16 cellular contexts compared by ENCODE assay signal in genomic region chr3:43786102-43786952, GRCh38.
DNase-seq lines count a peak whose midpoint lies in the region; ATAC-seq and TF ChIP-seq lines count a peak whose summit lies in the region.
"Had no signal": no experiment of that assay in that cellular context is flagged by ENCODE, and none has a peak within 500 bp of the region (broad histone marks: within the 10 kb centered on the region; RNA-seq: fewer than 3 reads in every experiment).

No MANE protein-coding gene starts in this region.

- H3K9me3 ChIP-seq in PC-3 (ENCODE audit: low read length) = no peaks in the 10 kb centered on the region
- no peaks in the 10 kb centered on the region for H3K9me3 ChIP-seq in endodermal cell (ENCODE audit: control insufficient read depth, low read length)
- H3K9me3 ChIP-seq in CD4-positive, alpha-beta memory T cell (ENCODE audit: control insufficient read depth in 1 of 2, low read length in 2 of 2) = no peaks in the 10 kb centered on the region
- H3K9me3 ChIP-seq: HAP-1 had no signal

- H3K36me3 ChIP-seq in PC-3 (ENCODE audit: low read depth, low read length) = no peaks in the 10 kb centered on the region
- no peaks in the 10 kb centered on the region for H3K36me3 ChIP-seq in endodermal cell (ENCODE audit: control insufficient read depth, insufficient read depth, low read length)
- H3K36me3 ChIP-seq in CD4-positive, alpha-beta memory T cell (ENCODE audit: insufficient read depth, low read length) = no peaks in the 10 kb centered on the region
- H3K36me3 ChIP-seq: HAP-1 had no signal

- no peak overlapping the region for H3K4me3 ChIP-seq in PC-3 (ENCODE audit: low read length)
- no peak overlapping the region for H3K4me3 ChIP-seq in endodermal cell (ENCODE audit: low read length)
- no peak overlapping the region for H3K4me3 ChIP-seq in CD4-positive, alpha-beta memory T cell (ENCODE audit: low read length in 2 of 2)
- H3K4me3 ChIP-seq: HAP-1 had no signal

- H3K79me2 ChIP-seq in PC-3 (ENCODE audit: low read length) = no peaks in the 10 kb centered on the region

- H3K4me2 ChIP-seq in PC-3 (ENCODE audit: low read length) = no peak overlapping the region

- no peak overlapping the region for H2AFZ ChIP-seq in PC-3 (ENCODE audit: low read length)

- DNase-seq in HT1080 (ENCODE audit: low read depth) (peak; percentile 40), PC-3 (no peak), endodermal cell (peak; percentile 32), osteocyte (ENCODE audit: extremely low spot score, unreplicated experiment) (peak; percentile 75), DMS79 treated with DMSO at 0.1 percent for 48 hours (lab: John Stamatoyannopoulos, UW) (no peak), nucleus accumbens (lab: John Stamatoyannopoulos, UW) (no peak)
- DNase-seq in CD4-positive, alpha-beta memory T cell = no peak
- DNase-seq: ACHN, EL, Kasumi-1, NCI-H1417 treated with DMSO at 0.1 percent for 48 hours, NCI-H2029, NCI-H510A treated with DMSO at 0.1 percent for 48 hours, OCI-M1 had no signal

- H3K27me3 ChIP-seq in PC-3 (ENCODE audit: low read length) = no peaks in the 10 kb centered on the region
- H3K27me3 ChIP-seq in endodermal cell (ENCODE audit: control insufficient read depth, insufficient read depth, low read length, poor library complexity, severe bottlenecking) = peaks cover 8% of the 10 kb centered on the region
- no peaks in the 10 kb centered on the region for H3K27me3 ChIP-seq in CD4-positive, alpha-beta memory T cell (ENCODE audit: insufficient read depth, low read length)

- no peak overlapping the region for H3K27ac Mint-ChIP-seq in endodermal cell
- H3K27ac Mint-ChIP-seq in osteocyte (ENCODE audit: unreplicated experiment) = no peak overlapping the region
- H3K27ac Mint-ChIP-seq in CD4-positive, alpha-beta memory T cell = no peak overlapping the region
- H3K27ac Mint-ChIP-seq: B cell had no signal

- intact Hi-C loops in PC-3 (cut with micrococcal nuclease) = no loop called here
- intact Hi-C loops in CD4-positive, alpha-beta memory T cell (cut with micrococcal nuclease) = no loop called here

- H3K9me2 ChIP-seq in PC-3 (replicated peaks; ENCODE audit: low read length) = no peaks in the 10 kb centered on the region

- no peaks in the 10 kb centered on the region for H4K20me1 ChIP-seq in PC-3 (ENCODE audit: low read length)

- H3K4me1 ChIP-seq in PC-3 (ENCODE audit: insufficient read depth, low read length) (no peaks in the 10 kb centered on the region), endodermal cell (ENCODE audit: control insufficient read depth, insufficient read depth, low read length) (peaks cover 17% of the 10 kb centered on the region)
- H3K4me1 ChIP-seq in CD4-positive, alpha-beta memory T cell (ENCODE audit: insufficient read depth, low read length) = no peaks in the 10 kb centered on the region
- H3K4me1 ChIP-seq: HAP-1 had no signal

- BruUV-seq in PC-3 (replicated peaks; lab: Mats Ljungman, UMichigan) = no TSS peak

- CTCF ChIA-PET in PC-3 (lab: Charles Lee) = no interaction called here
- CTCF ChIA-PET in CD4-positive, alpha-beta memory T cell (lab: Charles Lee; ENCODE audit: partially characterized antibody) = interaction anchor here (1.8 kb wide), 1 partner anchor 17 kb away, joined by 7 read pairs; no protein-coding TSS in a partner anchor

- no peak overlapping the region for H3K4me3 Mint-ChIP-seq in endodermal cell
- H3K4me3 Mint-ChIP-seq in osteocyte (ENCODE audit: unreplicated experiment) = no peak overlapping the region
- H3K4me3 Mint-ChIP-seq in CD4-positive, alpha-beta memory T cell = no peak overlapping the region
- H3K4me3 Mint-ChIP-seq: B cell had no signal

- H3K9ac ChIP-seq in PC-3 (ENCODE audit: low read length) = no peak overlapping the region
- no peak overlapping the region for H3K9ac ChIP-seq in endodermal cell (ENCODE audit: extremely low read depth, low read length, poor library complexity, severe bottlenecking)

- POLR2A ChIA-PET in PC-3 (lab: Charles Lee; ENCODE audit: unreplicated experiment) = no interaction called here
- POLR2A ChIA-PET in CD4-positive, alpha-beta memory T cell (lab: Charles Lee; ENCODE audit: partially characterized antibody) = no interaction called here

- H3K9me3 Mint-ChIP-seq in endodermal cell (no peaks in the 10 kb centered on the region), osteocyte (ENCODE audit: unreplicated experiment) (no peaks in the 10 kb centered on the region)
- no peaks in the 10 kb centered on the region for H3K9me3 Mint-ChIP-seq in CD4-positive, alpha-beta memory T cell

- no peaks in the 10 kb centered on the region for H3F3A ChIP-seq in PC-3 (ENCODE audit: low read length, unreplicated experiment)

- no peak overlapping the region for H3K27ac ChIP-seq in PC-3 (ENCODE audit: low read length)
- no peak overlapping the region for H3K27ac ChIP-seq in endodermal cell (ENCODE audit: low read depth, low read length)
- H3K27ac ChIP-seq in CD4-positive, alpha-beta memory T cell (ENCODE audit: low read depth, low read length) = no peak overlapping the region

- 88 to 89% methylated on average over 4 to 8 of the region's 8 CpGs for WGBS in endodermal cell (ENCODE audit: insufficient coverage in 1 of 2, insufficient read length in 1 of 2), 2 experiments

- peak; percentile 31 for ATAC-seq in PC-3

- no peaks in the 10 kb centered on the region for H3K36me3 Mint-ChIP-seq in endodermal cell (ENCODE audit: low read depth)
- H3K36me3 Mint-ChIP-seq in osteocyte (ENCODE audit: unreplicated experiment) = no peaks in the 10 kb centered on the region
- H3K36me3 Mint-ChIP-seq in CD4-positive, alpha-beta memory T cell = no peaks in the 10 kb centered on the region

- TF ChIP-seq CTCF in PC-3 (conservative IDR thresholded peaks at IDR 0.05; ENCODE audit: low read depth, low read length) = no peak
- TF ChIP-seq CTCF in endodermal cell (conservative IDR thresholded peaks at IDR 0.05) = no peak
- TF ChIP-seq CTCF in osteocyte (IDR thresholded peaks at IDR 0.05) = no peak

- H3K27me3 Mint-ChIP-seq in endodermal cell (ENCODE audit: insufficient read depth) (peaks cover 28% of the 10 kb centered on the region), osteocyte (ENCODE audit: unreplicated experiment) (peaks cover 41% of the 10 kb centered on the region)
- H3K27me3 Mint-ChIP-seq in CD4-positive, alpha-beta memory T cell = peaks cover 0 to 14% of the 10 kb centered on the region in 2 donors

- peaks cover 15% of the 10 kb centered on the region for H3K4me1 Mint-ChIP-seq in endodermal cell
- no peaks in the 10 kb centered on the region for H3K4me1 Mint-ChIP-seq in osteocyte (ENCODE audit: unreplicated experiment)
- no peaks in the 10 kb centered on the region for H3K4me1 Mint-ChIP-seq in CD4-positive, alpha-beta memory T cell
- H3K4me1 Mint-ChIP-seq: B cell had no signal

Comparison
In these comparisons a context has a peak if more than half of its experiments do, and no peak if none do; other contexts are left out.
1. DNase-seq: peak in HT1080 (single experiment), endodermal cell (single experiment) and osteocyte (single experiment); none in PC-3 (single experiment), DMS79 treated with DMSO at 0.1 percent for 48 hours (single experiment), nucleus accumbens (0 of 56) and CD4-positive, alpha-beta memory T cell (0 of 5).